In the genomic region with DNA sequence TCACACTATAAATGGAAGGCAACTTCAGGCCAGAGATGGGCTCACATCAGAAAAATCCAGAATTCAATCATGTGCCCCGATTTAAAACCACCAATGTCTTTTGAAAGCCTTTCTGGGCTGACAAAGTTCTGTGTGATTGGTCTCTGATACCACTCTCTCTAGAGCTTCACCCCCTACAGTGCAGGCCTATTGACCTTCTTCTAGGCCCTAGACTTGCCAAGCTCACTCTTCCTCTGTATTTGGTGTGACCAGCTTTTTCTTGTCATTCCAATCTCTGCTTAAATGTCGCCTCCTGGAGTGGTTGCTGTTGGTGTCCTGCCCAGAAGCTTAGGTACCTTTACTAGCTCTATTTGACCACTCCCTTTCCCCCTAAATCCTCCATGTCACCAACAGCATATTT, we compare ENCODE assay signal across 19 cellular contexts.
"Had no signal": no experiment of that assay in that cellular context is flagged by ENCODE, and none has a peak within 500 bp of the region (broad histone marks: within the 10 kb centered on the region; RNA-seq: fewer than 3 reads in every experiment).

No MANE protein-coding gene starts in this region.

- H3K27me3 Mint-ChIP-seq: activated CD4-positive, alpha-beta T cell treated with anti-CD3 and anti-CD28 coated beads, Interleukin-2, amount 10 ng/mL, durations not matched to agents 24 days and 14 days; activated naive CD4-positive, alpha-beta T cell treated with anti-CD3 and anti-CD28 coated beads, Interleukin-2, amount 10 ng/mL, durations not matched to agents 7 days and 5 days; progenitor cell of endocrine pancreas had no signal

- H3K4me1 Mint-ChIP-seq: nephron had no signal

- H3K4me1 ChIP-seq: colonic mucosa, esophagus muscularis mucosa, right atrium auricular region, tibial nerve, vagina had no signal

- DNase-seq: activated CD4-positive, CD25-positive, alpha-beta regulatory T cell; activated naive CD4-positive, alpha-beta T cell treated with anti-CD3 and anti-CD28 coated beads, Interleukin-2, amount 10 ng/mL, durations not matched to agents 7 days and 5 days; amniotic stem cell; caudate nucleus; colonic mucosa; kidney glomerular epithelial cell; left ventricle myocardium superior; mesenchymal stem cell; occipital lobe; stimulated activated CD4-positive, alpha-beta T cell treated with anti-CD3 and anti-CD28 coated beads, Interleukin-4, amount 100 ng/mL, for 1 hour; substantia nigra had no signal

- H3K4me3 ChIP-seq: colonic mucosa, esophagus muscularis mucosa, hepatocyte, right atrium auricular region, tibial nerve, vagina had no signal

- H3K36me3 ChIP-seq: colonic mucosa, esophagus muscularis mucosa, right atrium auricular region, tibial nerve, vagina had no signal

- H3K27ac ChIP-seq: colonic mucosa, esophagus muscularis mucosa, hepatocyte, right atrium auricular region, tibial nerve, vagina had no signal

- H3K4me3 Mint-ChIP-seq: activated CD4-positive, alpha-beta T cell treated with anti-CD3 and anti-CD28 coated beads, Interleukin-2, amount 10 ng/mL, durations not matched to agents 24 days and 14 days; activated naive CD4-positive, alpha-beta T cell treated with anti-CD3 and anti-CD28 coated beads, Interleukin-2, amount 10 ng/mL, durations not matched to agents 7 days and 5 days; nephron had no signal

- H3K27ac Mint-ChIP-seq: activated CD4-positive, alpha-beta T cell treated with anti-CD3 and anti-CD28 coated beads, Interleukin-2, amount 10 ng/mL, durations not matched to agents 24 days and 14 days; nephron; progenitor cell of endocrine pancreas had no signal

- ATAC-seq: left ventricle myocardium superior had no signal

- H3K27me3 ChIP-seq: colonic mucosa, esophagus muscularis mucosa, hepatocyte, right atrium auricular region, tibial nerve, vagina had no signal

- H3K9me3 ChIP-seq: colonic mucosa, vagina had no signal
